1 cellular context compared by ENCODE assay signal in the genomic region with DNA sequence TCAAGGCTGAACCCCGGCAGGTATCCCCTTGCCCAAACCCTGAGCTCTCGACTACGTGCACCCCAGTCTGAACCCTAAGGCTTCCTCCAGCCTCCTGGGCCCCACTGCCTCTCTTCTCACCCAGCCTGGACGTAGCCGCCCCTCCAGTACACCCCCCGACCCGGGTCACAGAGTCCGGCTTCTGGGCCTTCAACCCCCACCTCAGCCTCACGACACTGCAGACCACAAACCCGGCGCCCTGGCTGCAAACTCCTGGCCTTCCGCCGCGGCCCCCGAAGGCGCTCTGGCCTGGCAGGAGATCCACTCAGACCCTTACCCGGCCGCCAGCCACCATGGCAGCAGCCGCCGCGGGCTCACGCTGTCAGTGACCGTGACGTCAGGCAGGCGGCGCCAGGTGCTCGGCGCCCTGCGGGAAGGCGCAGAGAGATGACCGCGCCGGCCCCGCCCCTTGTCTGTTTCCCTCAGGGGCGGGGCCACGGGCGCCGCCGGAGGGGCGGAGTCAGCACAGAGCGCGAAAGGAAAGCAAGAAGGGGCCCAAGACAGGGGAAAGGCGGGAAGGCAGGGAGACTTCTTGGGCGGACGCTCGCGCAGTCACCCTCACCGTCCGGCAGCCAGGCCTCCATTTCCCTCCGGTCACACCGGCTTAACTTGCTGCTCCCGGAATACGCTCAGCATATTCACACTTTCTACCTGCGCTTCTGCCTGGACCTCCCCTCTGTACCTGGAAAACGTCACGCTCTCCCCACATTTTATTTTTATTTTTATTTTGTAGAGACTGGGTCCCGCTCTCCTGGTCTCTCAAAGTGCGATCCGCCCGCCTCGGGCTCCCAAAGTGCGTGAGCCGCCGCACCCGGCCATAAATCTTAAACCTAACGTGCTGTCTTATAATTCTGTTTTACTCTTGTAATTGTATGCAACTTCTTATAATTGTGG.
A peak's percentile ranks its signal among the peaks of the same experiment; 100 is the strongest.
TF ChIP-seq lines count a peak whose summit lies in the region.

A gene with protein sequence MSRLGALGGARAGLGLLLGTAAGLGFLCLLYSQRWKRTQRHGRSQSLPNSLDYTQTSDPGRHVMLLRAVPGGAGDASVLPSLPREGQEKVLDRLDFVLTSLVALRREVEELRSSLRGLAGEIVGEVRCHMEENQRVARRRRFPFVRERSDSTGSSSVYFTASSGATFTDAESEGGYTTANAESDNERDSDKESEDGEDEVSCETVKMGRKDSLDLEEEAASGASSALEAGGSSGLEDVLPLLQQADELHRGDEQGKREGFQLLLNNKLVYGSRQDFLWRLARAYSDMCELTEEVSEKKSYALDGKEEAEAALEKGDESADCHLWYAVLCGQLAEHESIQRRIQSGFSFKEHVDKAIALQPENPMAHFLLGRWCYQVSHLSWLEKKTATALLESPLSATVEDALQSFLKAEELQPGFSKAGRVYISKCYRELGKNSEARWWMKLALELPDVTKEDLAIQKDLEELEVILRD (minus strand): TSS at position 372 of the 933 bp plus-strand sequence. CDS start 471 bp downstream, outside the sequence.

TF ChIP-seq in H1, 55 proteins besides CTCF, POLR2A, EP300 and RAD21 (continues in another document):
- TF ChIP-seq TBP (IDR thresholded peaks at IDR 0.05; ENCODE audit: low read depth, low read length) (peak; percentile 93), ASH2L (IDR thresholded peaks at IDR 0.05; ENCODE audit: low read length) (peak; percentile 65), SUZ12 (IDR thresholded peaks at IDR 0.05; ENCODE audit: low read length) (no peak), YY1 (IDR thresholded peaks at IDR 0.05; ENCODE audit: low read depth, low read length) (peak; percentile 81), TAF7 (optimal IDR thresholded peaks at IDR 0.05; ENCODE audit: borderline replicate concordance, low read depth, low read length) (peak; percentile 80), CREB1 (IDR thresholded peaks at IDR 0.05) (peak; percentile 100), RNF2 (IDR thresholded peaks at IDR 0.05; ENCODE audit: borderline replicate concordance, low read depth, low read length, missing control alignments, poor library complexity, severe bottlenecking) (no peak), TAF1 (IDR thresholded peaks at IDR 0.05; ENCODE audit: low read depth, low read length) (peak; percentile 98), EGR1 (IDR thresholded peaks at IDR 0.05; ENCODE audit: borderline replicate concordance, low read depth, low read length) (no peak), RFX5 (IDR thresholded peaks at IDR 0.05; ENCODE audit: borderline replicate concordance, low read depth, low read length) (no peak), SP1 (IDR thresholded peaks at IDR 0.05; ENCODE audit: low read depth, low read length) (peak; percentile 91), HDAC2 (IDR thresholded peaks at IDR 0.05; ENCODE audit: borderline replicate concordance in 1 of 2, low read depth in 2 of 2, low read length in 2 of 2) (0 out of 4 replicates have a peak, but pooled peaks of 1 of the 2 experiments have one; percentile 65), CHD1 (IDR thresholded peaks at IDR 0.05; ENCODE audit: low read depth, low read length) (peak; percentile 75), ZNF274 (IDR thresholded peaks at IDR 0.05; ENCODE audit: borderline replicate concordance, extremely low read depth, low read length) (no peak), CBX5 (IDR thresholded peaks at IDR 0.05; ENCODE audit: low read depth, low read length) (no peak), SAP30 (IDR thresholded peaks at IDR 0.05; ENCODE audit: insufficient read depth, insufficient replicate concordance, low read length) (no peak), NANOG (IDR thresholded peaks at IDR 0.05; ENCODE audit: insufficient read depth, low read depth, low read length, poor library complexity, severe bottlenecking) (no peak), BCL11A (IDR thresholded peaks at IDR 0.05; ENCODE audit: low read depth in 2 of 2, low read length in 2 of 2) (no peak), POU5F1 (IDR thresholded peaks at IDR 0.05; ENCODE audit: low read depth, low read length) (no peak), HDAC6 (IDR thresholded peaks at IDR 0.05; ENCODE audit: low read depth, low read length) (no peak), EZH2 (IDR thresholded peaks at IDR 0.05; ENCODE audit: low read depth, low read length, severe bottlenecking) (no peak), GABPA (IDR thresholded peaks at IDR 0.05; ENCODE audit: borderline replicate concordance, insufficient read depth, low read length) (no peak), CHD2 (IDR thresholded peaks at IDR 0.05; ENCODE audit: low read length) (peak; percentile 20; the same call in 1 of the 2 replicates), CBX8 (IDR thresholded peaks at IDR 0.05; ENCODE audit: borderline replicate concordance, low read depth, low read length) (no peak), FOSL1 (IDR thresholded peaks at IDR 0.05; ENCODE audit: insufficient read depth, low read depth, low read length) (no peak), CTBP2 (IDR thresholded peaks at IDR 0.05; ENCODE audit: borderline replicate concordance, insufficient read depth, insufficient read length, low read length) (no peak), SIX5 (IDR thresholded peaks at IDR 0.05; ENCODE audit: low read depth, low read length) (no peak), NRF1 (IDR thresholded peaks at IDR 0.05; ENCODE audit: low read depth, low read length) (0 out of 2 replicates have a peak, but pooled peaks have one; percentile 13), PHF8 (conservative IDR thresholded peaks at IDR 0.05; ENCODE audit: low read depth, low read length) (peak; percentile 82), JUND (IDR thresholded peaks at IDR 0.05; ENCODE audit: low read length) (peak; percentile 57; the same call in 1 of the 2 replicates), KDM4A (IDR thresholded peaks at IDR 0.05; ENCODE audit: low read depth, low read length, severe bottlenecking) (peak; percentile 100), SP4 (IDR thresholded peaks at IDR 0.05; ENCODE audit: low read length) (peak; percentile 82; the same call in 1 of the 2 replicates), CEBPB (IDR thresholded peaks at IDR 0.05; ENCODE audit: low read depth, low read length) (no peak), BRCA1 (IDR thresholded peaks at IDR 0.05; ENCODE audit: low read depth, low read length) (peak; percentile 26; the same call in 1 of the 2 replicates), KDM5A (IDR thresholded peaks at IDR 0.05; ENCODE audit: low read length) (peak; percentile 86), TCF12 (IDR thresholded peaks at IDR 0.05; ENCODE audit: low read depth, low read length) (no peak), SP2 (IDR thresholded peaks at IDR 0.05; ENCODE audit: low read length) (no peak), BACH1 (IDR thresholded peaks at IDR 0.05; ENCODE audit: low read length) (no peak), SIRT6 (IDR thresholded peaks at IDR 0.05; ENCODE audit: low read length) (no peak), SRF (IDR thresholded peaks at IDR 0.05; ENCODE audit: low read depth, low read length) (peak; percentile 88), TEAD4 (IDR thresholded peaks at IDR 0.05; ENCODE audit: low read depth, low read length) (no peak), POLR2AphosphoS5 (IDR thresholded peaks at IDR 0.05; ENCODE audit: low read depth, low read length) (peak; percentile 100), SIN3A (conservative IDR thresholded peaks at IDR 0.05 in 1 of 2, IDR thresholded peaks at IDR 0.05 in 1 of 2; ENCODE audit: low read depth in 1 of 2, low read length in 2 of 2) (peak; percentile 72 to 99; a peak in 3 of 4 replicates), KDM1A (IDR thresholded peaks at IDR 0.05; ENCODE audit: borderline replicate concordance, low read length) (no peak), GTF2F1 (IDR thresholded peaks at IDR 0.05; ENCODE audit: borderline replicate concordance, low read depth, low read length) (peak; percentile 80)
- TF ChIP-seq, protein P1, sequence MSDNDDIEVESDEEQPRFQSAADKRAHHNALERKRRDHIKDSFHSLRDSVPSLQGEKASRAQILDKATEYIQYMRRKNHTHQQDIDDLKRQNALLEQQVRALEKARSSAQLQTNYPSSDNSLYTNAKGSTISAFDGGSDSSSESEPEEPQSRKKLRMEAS (IDR thresholded peaks at IDR 0.05): peak; percentile 55
- TF ChIP-seq, protein P2, sequence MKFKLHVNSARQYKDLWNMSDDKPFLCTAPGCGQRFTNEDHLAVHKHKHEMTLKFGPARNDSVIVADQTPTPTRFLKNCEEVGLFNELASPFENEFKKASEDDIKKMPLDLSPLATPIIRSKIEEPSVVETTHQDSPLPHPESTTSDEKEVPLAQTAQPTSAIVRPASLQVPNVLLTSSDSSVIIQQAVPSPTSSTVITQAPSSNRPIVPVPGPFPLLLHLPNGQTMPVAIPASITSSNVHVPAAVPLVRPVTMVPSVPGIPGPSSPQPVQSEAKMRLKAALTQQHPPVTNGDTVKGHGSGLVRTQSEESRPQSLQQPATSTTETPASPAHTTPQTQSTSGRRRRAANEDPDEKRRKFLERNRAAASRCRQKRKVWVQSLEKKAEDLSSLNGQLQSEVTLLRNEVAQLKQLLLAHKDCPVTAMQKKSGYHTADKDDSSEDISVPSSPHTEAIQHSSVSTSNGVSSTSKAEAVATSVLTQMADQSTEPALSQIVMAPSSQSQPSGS (IDR thresholded peaks at IDR 0.05; ENCODE audit: low read length): no peak
- TF ChIP-seq, protein P3, sequence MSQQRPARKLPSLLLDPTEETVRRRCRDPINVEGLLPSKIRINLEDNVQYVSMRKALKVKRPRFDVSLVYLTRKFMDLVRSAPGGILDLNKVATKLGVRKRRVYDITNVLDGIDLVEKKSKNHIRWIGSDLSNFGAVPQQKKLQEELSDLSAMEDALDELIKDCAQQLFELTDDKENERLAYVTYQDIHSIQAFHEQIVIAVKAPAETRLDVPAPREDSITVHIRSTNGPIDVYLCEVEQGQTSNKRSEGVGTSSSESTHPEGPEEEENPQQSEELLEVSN (IDR thresholded peaks at IDR 0.05): peak; percentile 87
- TF ChIP-seq, protein P4, sequence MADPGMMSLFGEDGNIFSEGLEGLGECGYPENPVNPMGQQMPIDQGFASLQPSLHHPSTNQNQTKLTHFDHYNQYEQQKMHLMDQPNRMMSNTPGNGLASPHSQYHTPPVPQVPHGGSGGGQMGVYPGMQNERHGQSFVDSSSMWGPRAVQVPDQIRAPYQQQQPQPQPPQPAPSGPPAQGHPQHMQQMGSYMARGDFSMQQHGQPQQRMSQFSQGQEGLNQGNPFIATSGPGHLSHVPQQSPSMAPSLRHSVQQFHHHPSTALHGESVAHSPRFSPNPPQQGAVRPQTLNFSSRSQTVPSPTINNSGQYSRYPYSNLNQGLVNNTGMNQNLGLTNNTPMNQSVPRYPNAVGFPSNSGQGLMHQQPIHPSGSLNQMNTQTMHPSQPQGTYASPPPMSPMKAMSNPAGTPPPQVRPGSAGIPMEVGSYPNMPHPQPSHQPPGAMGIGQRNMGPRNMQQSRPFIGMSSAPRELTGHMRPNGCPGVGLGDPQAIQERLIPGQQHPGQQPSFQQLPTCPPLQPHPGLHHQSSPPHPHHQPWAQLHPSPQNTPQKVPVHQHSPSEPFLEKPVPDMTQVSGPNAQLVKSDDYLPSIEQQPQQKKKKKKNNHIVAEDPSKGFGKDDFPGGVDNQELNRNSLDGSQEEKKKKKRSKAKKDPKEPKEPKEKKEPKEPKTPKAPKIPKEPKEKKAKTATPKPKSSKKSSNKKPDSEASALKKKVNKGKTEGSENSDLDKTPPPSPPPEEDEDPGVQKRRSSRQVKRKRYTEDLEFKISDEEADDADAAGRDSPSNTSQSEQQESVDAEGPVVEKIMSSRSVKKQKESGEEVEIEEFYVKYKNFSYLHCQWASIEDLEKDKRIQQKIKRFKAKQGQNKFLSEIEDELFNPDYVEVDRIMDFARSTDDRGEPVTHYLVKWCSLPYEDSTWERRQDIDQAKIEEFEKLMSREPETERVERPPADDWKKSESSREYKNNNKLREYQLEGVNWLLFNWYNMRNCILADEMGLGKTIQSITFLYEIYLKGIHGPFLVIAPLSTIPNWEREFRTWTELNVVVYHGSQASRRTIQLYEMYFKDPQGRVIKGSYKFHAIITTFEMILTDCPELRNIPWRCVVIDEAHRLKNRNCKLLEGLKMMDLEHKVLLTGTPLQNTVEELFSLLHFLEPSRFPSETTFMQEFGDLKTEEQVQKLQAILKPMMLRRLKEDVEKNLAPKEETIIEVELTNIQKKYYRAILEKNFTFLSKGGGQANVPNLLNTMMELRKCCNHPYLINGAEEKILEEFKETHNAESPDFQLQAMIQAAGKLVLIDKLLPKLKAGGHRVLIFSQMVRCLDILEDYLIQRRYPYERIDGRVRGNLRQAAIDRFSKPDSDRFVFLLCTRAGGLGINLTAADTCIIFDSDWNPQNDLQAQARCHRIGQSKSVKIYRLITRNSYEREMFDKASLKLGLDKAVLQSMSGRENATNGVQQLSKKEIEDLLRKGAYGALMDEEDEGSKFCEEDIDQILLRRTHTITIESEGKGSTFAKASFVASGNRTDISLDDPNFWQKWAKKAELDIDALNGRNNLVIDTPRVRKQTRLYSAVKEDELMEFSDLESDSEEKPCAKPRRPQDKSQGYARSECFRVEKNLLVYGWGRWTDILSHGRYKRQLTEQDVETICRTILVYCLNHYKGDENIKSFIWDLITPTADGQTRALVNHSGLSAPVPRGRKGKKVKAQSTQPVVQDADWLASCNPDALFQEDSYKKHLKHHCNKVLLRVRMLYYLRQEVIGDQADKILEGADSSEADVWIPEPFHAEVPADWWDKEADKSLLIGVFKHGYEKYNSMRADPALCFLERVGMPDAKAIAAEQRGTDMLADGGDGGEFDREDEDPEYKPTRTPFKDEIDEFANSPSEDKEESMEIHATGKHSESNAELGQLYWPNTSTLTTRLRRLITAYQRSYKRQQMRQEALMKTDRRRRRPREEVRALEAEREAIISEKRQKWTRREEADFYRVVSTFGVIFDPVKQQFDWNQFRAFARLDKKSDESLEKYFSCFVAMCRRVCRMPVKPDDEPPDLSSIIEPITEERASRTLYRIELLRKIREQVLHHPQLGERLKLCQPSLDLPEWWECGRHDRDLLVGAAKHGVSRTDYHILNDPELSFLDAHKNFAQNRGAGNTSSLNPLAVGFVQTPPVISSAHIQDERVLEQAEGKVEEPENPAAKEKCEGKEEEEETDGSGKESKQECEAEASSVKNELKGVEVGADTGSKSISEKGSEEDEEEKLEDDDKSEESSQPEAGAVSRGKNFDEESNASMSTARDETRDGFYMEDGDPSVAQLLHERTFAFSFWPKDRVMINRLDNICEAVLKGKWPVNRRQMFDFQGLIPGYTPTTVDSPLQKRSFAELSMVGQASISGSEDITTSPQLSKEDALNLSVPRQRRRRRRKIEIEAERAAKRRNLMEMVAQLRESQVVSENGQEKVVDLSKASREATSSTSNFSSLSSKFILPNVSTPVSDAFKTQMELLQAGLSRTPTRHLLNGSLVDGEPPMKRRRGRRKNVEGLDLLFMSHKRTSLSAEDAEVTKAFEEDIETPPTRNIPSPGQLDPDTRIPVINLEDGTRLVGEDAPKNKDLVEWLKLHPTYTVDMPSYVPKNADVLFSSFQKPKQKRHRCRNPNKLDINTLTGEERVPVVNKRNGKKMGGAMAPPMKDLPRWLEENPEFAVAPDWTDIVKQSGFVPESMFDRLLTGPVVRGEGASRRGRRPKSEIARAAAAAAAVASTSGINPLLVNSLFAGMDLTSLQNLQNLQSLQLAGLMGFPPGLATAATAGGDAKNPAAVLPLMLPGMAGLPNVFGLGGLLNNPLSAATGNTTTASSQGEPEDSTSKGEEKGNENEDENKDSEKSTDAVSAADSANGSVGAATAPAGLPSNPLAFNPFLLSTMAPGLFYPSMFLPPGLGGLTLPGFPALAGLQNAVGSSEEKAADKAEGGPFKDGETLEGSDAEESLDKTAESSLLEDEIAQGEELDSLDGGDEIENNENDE (IDR thresholded peaks at IDR 0.05; ENCODE audit: insufficient replicate concordance, low read length): no peak
- TF ChIP-seq, protein P5, sequence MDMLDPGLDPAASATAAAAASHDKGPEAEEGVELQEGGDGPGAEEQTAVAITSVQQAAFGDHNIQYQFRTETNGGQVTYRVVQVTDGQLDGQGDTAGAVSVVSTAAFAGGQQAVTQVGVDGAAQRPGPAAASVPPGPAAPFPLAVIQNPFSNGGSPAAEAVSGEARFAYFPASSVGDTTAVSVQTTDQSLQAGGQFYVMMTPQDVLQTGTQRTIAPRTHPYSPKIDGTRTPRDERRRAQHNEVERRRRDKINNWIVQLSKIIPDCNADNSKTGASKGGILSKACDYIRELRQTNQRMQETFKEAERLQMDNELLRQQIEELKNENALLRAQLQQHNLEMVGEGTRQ (IDR thresholded peaks at IDR 0.05; ENCODE audit: low read length): no peak
